In the genomic region with DNA sequence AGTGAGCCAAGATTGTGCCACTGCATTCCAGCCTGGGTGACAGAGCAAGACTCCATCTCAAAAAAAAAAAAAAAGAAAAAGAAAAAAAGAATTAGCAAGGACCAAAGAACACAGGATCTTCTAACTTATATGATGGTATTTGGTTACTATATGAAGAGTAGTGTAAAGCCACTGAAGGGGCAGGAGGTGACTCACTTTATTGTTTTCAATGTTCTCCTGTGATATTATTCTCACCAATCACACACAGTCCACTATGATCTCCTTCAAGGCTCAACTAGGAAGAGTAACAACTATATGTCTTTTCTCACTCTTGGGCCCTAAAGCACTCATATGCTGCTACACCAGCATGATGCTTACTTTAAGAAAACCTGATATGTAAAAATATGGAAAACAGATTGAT, we compare ENCODE assay signal across 21 cellular contexts.
"Had no signal": no experiment of that assay in that cellular context is flagged by ENCODE, and none has a peak within 500 bp of the region (broad histone marks: within the 10 kb centered on the region; RNA-seq: fewer than 3 reads in every experiment).

No MANE protein-coding gene starts in this region.

- H3K9ac ChIP-seq: SK-N-SH had no signal

- H3K27ac Mint-ChIP-seq: activated CD8-positive, alpha-beta memory T cell treated with anti-CD3 and anti-CD28 coated beads, Interleukin-2, amount 10 ng/mL, durations not matched to agents 7 days and 5 days; mesothelial cell of epicardium had no signal

- ATAC-seq: activated CD8-positive, alpha-beta memory T cell treated with anti-CD3 and anti-CD28 coated beads, Interleukin-2, amount 10 ng/mL, durations not matched to agents 7 days and 5 days; gastroesophageal sphincter; heart left ventricle; left lung; right cardiac atrium; T-cell had no signal

- H3K9me3 ChIP-seq: colonic mucosa, gastroesophageal sphincter, heart left ventricle, left lung, prostate gland, SK-N-SH, stomach, vagina had no signal

- H3K4me3 ChIP-seq: colonic mucosa, gastroesophageal sphincter, heart left ventricle, left lung, prostate gland, stomach, vagina had no signal

- H3K9me3 Mint-ChIP-seq: brain, mesothelial cell of epicardium, T-cell had no signal

- H3K27ac ChIP-seq: colonic mucosa, gastroesophageal sphincter, heart left ventricle, left lung, prostate gland, stomach, vagina had no signal

- H3K4me2 ChIP-seq: SK-N-SH had no signal

- DNase-seq: activated CD4-positive, alpha-beta T cell treated with anti-CD3 and anti-CD28 coated beads, Interleukin-2, amount 50 U/mL, for 4 hours; activated CD8-positive, alpha-beta memory T cell treated with anti-CD3 and anti-CD28 coated beads, Interleukin-2, amount 10 ng/mL, durations not matched to agents 7 days and 5 days; activated effector memory CD4-positive, alpha-beta T cell treated with anti-CD3 and anti-CD28 coated beads, Interleukin-2, amount 50 U/mL, for 16 hours; anterior cingulate cortex; caudate nucleus; colonic mucosa; heart left ventricle; left lung; SK-N-SH; stimulated activated CD4-positive, alpha-beta T cell treated with anti-CD3 and anti-CD28 coated beads, Interleukin-2, amount 100 ng/mL, for 24 hours; stomach; T-cell; T-helper 9 cell; trophoblast cell had no signal

- H3K4me3 Mint-ChIP-seq: activated CD8-positive, alpha-beta memory T cell treated with anti-CD3 and anti-CD28 coated beads, Interleukin-2, amount 10 ng/mL, durations not matched to agents 7 days and 5 days; brain; mesothelial cell of epicardium; T-cell had no signal

- FAIRE-seq: endometrium had no signal

- H3K4me1 ChIP-seq: colonic mucosa, prostate gland had no signal

- H3K27me3 ChIP-seq: colonic mucosa, gastroesophageal sphincter, heart left ventricle, left lung, stomach, vagina had no signal

- H3K36me3 ChIP-seq: colonic mucosa, prostate gland had no signal

- H3K9me2 ChIP-seq: SK-N-SH had no signal
